In the genomic region with DNA sequence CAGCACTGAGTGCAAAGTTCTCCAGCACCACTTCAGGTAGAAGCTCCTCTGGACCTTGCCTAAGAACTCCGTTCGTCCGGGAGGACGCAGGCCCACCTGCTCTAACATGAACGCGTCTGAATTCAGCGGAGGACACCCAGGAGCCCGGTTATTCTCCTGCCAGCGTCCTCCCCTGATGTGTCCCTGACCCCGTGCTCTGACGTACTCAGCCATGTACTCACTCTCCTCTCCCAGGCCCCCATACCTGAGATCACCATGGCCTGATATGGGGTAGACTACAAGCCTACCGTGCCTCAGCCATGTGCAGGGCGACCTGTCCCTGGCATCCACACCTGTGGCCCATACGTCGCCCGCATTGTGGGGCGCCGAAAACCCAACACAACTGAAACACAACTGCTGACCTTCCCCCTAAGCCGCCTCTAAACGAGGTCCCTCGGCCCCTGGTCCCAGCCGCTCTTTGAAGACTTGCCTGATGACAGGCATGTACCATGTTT, we compare ENCODE assay signal across 8 cellular contexts. TPM values are rescaled to one million over a fixed set of nuclear protein-coding genes. Genes with fewer than 3 reads are reported as not detected.
DNase-seq lines count a peak whose midpoint lies in the region; ATAC-seq and TF ChIP-seq lines count a peak whose summit lies in the region.

No MANE protein-coding gene starts in this region.

- H3K9me3 Mint-ChIP-seq in memory B cell = no peaks in the 10 kb centered on the region

- intact Hi-C loops in upper lobe of right lung (cut with DNase I) = no loop called here

- H3K27ac ChIP-seq in caudate nucleus (ENCODE audit: low read depth, low read length) (peak overlapping the region; percentile 85), upper lobe of right lung (peak overlapping the region; percentile 88)

- no peak for TF ChIP-seq CTCF in upper lobe of right lung (IDR thresholded peaks at IDR 0.05)

- no peaks in the 10 kb centered on the region for H3K27me3 Mint-ChIP-seq in memory B cell

- DNase-seq in MG63 (no peak), caudate nucleus (lab: John Stamatoyannopoulos, UW) (no peak), memory B cell (ENCODE audit: low spot score in 2 of 2) (no peak), upper lobe of right lung (peak; percentile 67), hepatic stellate cell (ENCODE audit: low spot score) (no peak)

- H3K9me3 ChIP-seq in MG63 = no peaks in the 10 kb centered on the region; the same call in 1 of the 2 replicates
- H3K9me3 ChIP-seq in upper lobe of right lung = no peaks in the 10 kb centered on the region

- H3K4me3 ChIP-seq in MG63 (peak overlapping the region; percentile 85), upper lobe of right lung (peak overlapping the region; percentile 97)

- peaks cover 20% of the 10 kb centered on the region for H3K4me1 ChIP-seq in upper lobe of right lung

- H3K27me3 ChIP-seq in MG63 = no peaks in the 10 kb centered on the region
- no peaks in the 10 kb centered on the region for H3K27me3 ChIP-seq in upper lobe of right lung

- peaks cover 27% of the 10 kb centered on the region for H3K36me3 ChIP-seq in MG63
- no peaks in the 10 kb centered on the region for H3K36me3 ChIP-seq in upper lobe of right lung

- peak overlapping the region; percentile 87 for H3K27ac Mint-ChIP-seq in memory B cell

- peaks cover 2% of the 10 kb centered on the region for H3K36me3 Mint-ChIP-seq in memory B cell

- H3K4me3 Mint-ChIP-seq in memory B cell = peak overlapping the region; percentile 88

- peaks cover 28% of the 10 kb centered on the region for H3K4me1 Mint-ChIP-seq in memory B cell

- ATAC-seq in GM18511 (IDR thresholded peaks at IDR 0.05; ENCODE audit: unreplicated experiment) (peak; percentile 3), memory B cell (ENCODE audit: low read depth) (no peak), upper lobe of right lung (peak; percentile 4), HG02798 (IDR thresholded peaks at IDR 0.05; ENCODE audit: poor library complexity, unreplicated experiment) (no peak), GM21619 (IDR thresholded peaks at IDR 0.05; ENCODE audit: unreplicated experiment) (no peak)

RNA-seq across cellular contexts. Expression of gene ZNF584, which starts 0.7 kb away (rescaled TPM):
- 25.3 and 32.4 TPM in 2 replicates for total RNA-seq in MG63 (2014; rRNA removed; shearing (Covaris generic); ENCODE audit: low replicate concordance)
- 9.5 TPM for total RNA-seq in upper lobe of right lung

RNA-seq across cellular contexts. Expression of gene RNF225, which starts 12.2 kb away (rescaled TPM):
- 6.6 TPM in 1 of 2 replicates, not detected in the other for total RNA-seq in MG63 (2014; rRNA removed; shearing (Covaris generic); ENCODE audit: low replicate concordance)
- total RNA-seq in upper lobe of right lung = 0.55 TPM

RNA-seq across cellular contexts. Expression of gene RPS5, which starts 20.6 kb away (rescaled TPM):
- 3,455 and 3,636 TPM in 2 replicates for total RNA-seq in MG63 (2014; rRNA removed; shearing (Covaris generic); ENCODE audit: low replicate concordance)
- 721 TPM for total RNA-seq in upper lobe of right lung

RNA-seq across cellular contexts. Expression of gene ZNF837, which starts 26.9 kb away (rescaled TPM):
- total RNA-seq in MG63 (2014; rRNA removed; shearing (Covaris generic); ENCODE audit: low replicate concordance) = 1.4 and 4.0 TPM in 2 replicates
- total RNA-seq in upper lobe of right lung = 1.6 TPM

RNA-seq across cellular contexts. Expression of gene ZNF132, which starts 32.2 kb away (rescaled TPM):
- total RNA-seq in MG63 (2014; rRNA removed; shearing (Covaris generic); ENCODE audit: low replicate concordance) = not detected in 2 replicates
- total RNA-seq in upper lobe of right lung = 5.1 TPM

Comparison
In these comparisons a context has a peak if more than half of its experiments do, and no peak if none do; other contexts are left out.
1. ATAC-seq: peak in GM18511 (single experiment) and upper lobe of right lung (single experiment); none in memory B cell (single experiment), HG02798 (single experiment) and GM21619 (single experiment).